23 cellular contexts compared by ENCODE assay signal in genomic region chr2:168639024-168639423, GRCh38.
DNase-seq lines count a peak whose midpoint lies in the region; ATAC-seq and TF ChIP-seq lines count a peak whose summit lies in the region.
"Had no signal": no experiment of that assay in that cellular context is flagged by ENCODE, and none has a peak within 500 bp of the region (broad histone marks: within the 10 kb centered on the region; RNA-seq: fewer than 3 reads in every experiment).

No MANE protein-coding gene starts in this region.

- no peaks in the 10 kb centered on the region for H3K27me3 Mint-ChIP-seq in MCF 10A (ENCODE audit: insufficient read depth, unreplicated experiment)
- H3K27me3 Mint-ChIP-seq: activated naive CD8-positive, alpha-beta T cell; naive B cell; T-helper 17 cell had no signal

- H3K4me1 ChIP-seq in mammary epithelial cell (ENCODE audit: insufficient read depth, low read length) (no peaks in the 10 kb centered on the region), muscle layer of duodenum (ENCODE audit: control insufficient read depth in 1 of 2, insufficient read depth in 2 of 2, low read length in 2 of 2) (peaks cover 17 to 23% of the 10 kb centered on the region in 2 donors), tibial artery (peaks cover 0 to 57% (median 21%) of the 10 kb centered on the region in 4 donors), body of pancreas (no peaks in the 10 kb centered on the region)
- H3K4me1 ChIP-seq: A549, breast epithelium, SJCRH30 had no signal

- H3K79me2 ChIP-seq in mammary epithelial cell (ENCODE audit: insufficient read depth, low read length) = peaks cover 64% of the 10 kb centered on the region

- 79% methylated on average over 2 of the region's 2 CpGs for WGBS in mammary epithelial cell (ENCODE audit: low coverage, missing lambda C conversion rate)
- WGBS in body of pancreas, 2 donors = 74 to 85% methylated on average over 2 of the region's 2 CpGs

- H3K4me3 Mint-ChIP-seq in MCF 10A (ENCODE audit: unreplicated experiment) = no peak overlapping the region
- H3K4me3 Mint-ChIP-seq: activated CD8-positive, alpha-beta T cell treated with anti-CD3 and anti-CD28 coated beads, Interleukin-2, amount 10 ng/mL, durations not matched to agents 7 days and 5 days; activated naive CD8-positive, alpha-beta T cell; naive B cell; T-helper 17 cell had no signal

- H2AFZ ChIP-seq in mammary epithelial cell (ENCODE audit: low read depth, low read length) = no peak overlapping the region
- H2AFZ ChIP-seq: parathyroid adenoma had no signal

- ATAC-seq in esophagus mucosa = peak; percentile 70
- ATAC-seq in body of pancreas = no peak
- ATAC-seq in GM21529 (IDR thresholded peaks at IDR 0.05; ENCODE audit: unreplicated experiment) = no peak
- ATAC-seq: A549; activated CD8-positive, alpha-beta T cell treated with anti-CD3 and anti-CD28 coated beads, Interleukin-2, amount 10 ng/mL, durations not matched to agents 7 days and 5 days; PC-3; T-helper 17 cell had no signal

- peaks cover 4% of the 10 kb centered on the region for H3K36me3 Mint-ChIP-seq in MCF 10A (ENCODE audit: insufficient read depth, unreplicated experiment)
- H3K36me3 Mint-ChIP-seq: naive B cell had no signal

- H3K27ac ChIP-seq in mammary epithelial cell (ENCODE audit: insufficient read depth, low read depth, low read length) (no peak overlapping the region), muscle layer of duodenum (ENCODE audit: low read length) (peak overlapping the region; percentile 75), tibial artery (peak overlapping the region; percentile 30 to 50), body of pancreas (no peak overlapping the region)
- H3K27ac ChIP-seq: A549; BLaER1 treated with 17β-estradiol and CSF1 and Interleukin-3, amounts not matched to agents 10 nM and 100 nM; breast epithelium; left lung; parathyroid adenoma; SJCRH30 had no signal

- in situ Hi-C loops in mammary epithelial cell (cut with MboI; ENCODE audit: low sequenced_read_pairs in 2 of 2) = no loop called here

- H3K4me3 ChIP-seq in mammary epithelial cell (replicated peaks in 1 of 3; ENCODE audit: insufficient read depth in 1 of 3, low read depth in 2 of 3, low read length in 3 of 3) (no peak overlapping the region), muscle layer of duodenum (ENCODE audit: low read depth in 1 of 2, low read length in 2 of 2) (no peak overlapping the region), tibial artery (no peak overlapping the region), body of pancreas (no peak overlapping the region)
- H3K4me3 ChIP-seq: A549; BLaER1 treated with 17β-estradiol and CSF1 and Interleukin-3, amounts not matched to agents 10 nM and 100 nM; breast epithelium; left lung; SJCRH30 had no signal

- no peak overlapping the region for H3K27ac Mint-ChIP-seq in MCF 10A (ENCODE audit: low read depth, unreplicated experiment)
- H3K27ac Mint-ChIP-seq: activated CD8-positive, alpha-beta T cell treated with anti-CD3 and anti-CD28 coated beads, Interleukin-2, amount 10 ng/mL, durations not matched to agents 7 days and 5 days; activated naive CD8-positive, alpha-beta T cell; T-helper 17 cell had no signal

- CTCF ChIA-PET in mammary epithelial cell (lab: Charles Lee; ENCODE audit: low non-redundant PET) (interaction anchor here (0.7 kb wide), 1 partner anchor 16 kb away, joined by 3 read pairs; no protein-coding TSS in a partner anchor), MCF 10A (lab: Yijun Ruan, JAX) (no interaction called here)

- H3K9me3 Mint-ChIP-seq in MCF 10A (ENCODE audit: unreplicated experiment) = no peaks in the 10 kb centered on the region

- BruUV-seq in mammary epithelial cell (replicated peaks; lab: Mats Ljungman, UMichigan) = no TSS peak
- BruUV-seq in MCF 10A (replicated peaks; lab: Mats Ljungman, UMichigan) = no TSS peak

- TF ChIP-seq CTCF in mammary epithelial cell (conservative IDR thresholded peaks at IDR 0.05 in 1 of 2, IDR thresholded peaks at IDR 0.05 in 1 of 2; ENCODE audit: extremely low read depth in 1 of 2, insufficient read depth in 1 of 2, low read depth in 1 of 2, low read length in 2 of 2) (no peak), MCF 10A (IDR thresholded peaks at IDR 0.05; ENCODE audit: unreplicated experiment) (no peak), tibial artery (IDR thresholded peaks at IDR 0.05) (no peak), body of pancreas (IDR thresholded peaks at IDR 0.05) (no peak)

- no peaks in the 10 kb centered on the region for H3K9me3 ChIP-seq in mammary epithelial cell (replicated peaks; ENCODE audit: insufficient read depth, low read length)
- H3K9me3 ChIP-seq in muscle layer of duodenum (ENCODE audit: control insufficient read depth in 1 of 2, low read length in 2 of 2) = no peaks in the 10 kb centered on the region
- H3K9me3 ChIP-seq in tibial artery = no peaks in the 10 kb centered on the region
- H3K9me3 ChIP-seq in body of pancreas = no peaks in the 10 kb centered on the region
- H3K9me3 ChIP-seq: A549, breast epithelium, left lung, SJCRH30 had no signal

- intact Hi-C loops in mammary epithelial cell (cut with micrococcal nuclease) = no loop called here
- intact Hi-C loops in MCF 10A (cut with micrococcal nuclease) = no loop called here
- intact Hi-C loops in tibial artery (cut with DNase I; ENCODE audit: low total_unique reads) = no loop called here
- intact Hi-C loops in body of pancreas (cut with DNase I) = no loop called here

- POLR2A ChIA-PET in MCF 10A (lab: Yijun Ruan, JAX) = interaction anchor here (0.9 to 1.0 kb wide), 2 partner anchors 10 to 13 kb away, joined by 3 read pairs; no protein-coding TSS in a partner anchor

- dilution Hi-C loops in mammary epithelial cell (cut with HindIII; ENCODE audit: low sequenced_read_pairs) = no loop called here

- peak; percentile 5 for DNase-seq in mammary epithelial cell
- DNase-seq in MCF 10A (ENCODE audit: unreplicated experiment) = no peak
- no peak for DNase-seq in tibial artery
- DNase-seq in body of pancreas = no peak
- no peak for DNase-seq in ecto neural progenitor cell (ENCODE audit: low spot score)
- DNase-seq: activated CD8-positive, alpha-beta T cell treated with anti-CD3 and anti-CD28 coated beads, Interleukin-2, amount 10 ng/mL, durations not matched to agents 7 days and 5 days; activated T-cell treated with anti-CD3 and anti-CD28 coated beads, Interleukin-2, amount 50 U/mL, for 48 hours; naive B cell; NCI-H1092; NCI-H2081; PC-3; SJCRH30; stimulated activated CD8-positive, alpha-beta memory T cell treated with anti-CD3 and anti-CD28 coated beads, Interleukin-4, amount 100 ng/mL, for 48 hours; T-helper 17 cell had no signal

- peaks cover 13% of the 10 kb centered on the region for H3K4me1 Mint-ChIP-seq in MCF 10A (ENCODE audit: insufficient read depth, unreplicated experiment)

- H3K27me3 ChIP-seq in mammary epithelial cell (ENCODE audit: insufficient read depth, low read length) (no peaks in the 10 kb centered on the region), muscle layer of duodenum (ENCODE audit: low read depth, low read length) (no peaks in the 10 kb centered on the region), tibial artery (no peaks in the 10 kb centered on the region), body of pancreas (no peaks in the 10 kb centered on the region)
- H3K27me3 ChIP-seq: BLaER1 treated with 17β-estradiol and CSF1 and Interleukin-3, amounts not matched to agents 10 nM and 100 nM; breast epithelium; left lung; SJCRH30 had no signal

- H3K4me2 ChIP-seq in mammary epithelial cell (ENCODE audit: insufficient read depth, low read depth, low read length) = no peak overlapping the region
- H3K4me2 ChIP-seq: A549 had no signal

- TF ChIP-seq POLR2A in body of pancreas (IDR thresholded peaks at IDR 0.05) = no peak

- H4K20me1 ChIP-seq in mammary epithelial cell (ENCODE audit: insufficient read depth, low read length) = no peaks in the 10 kb centered on the region

- no peak overlapping the region for H3K9ac ChIP-seq in mammary epithelial cell (ENCODE audit: insufficient read depth, low read length)
- H3K9ac ChIP-seq: BLaER1 treated with 17β-estradiol and CSF1 and Interleukin-3, amounts not matched to agents 10 nM and 100 nM; parathyroid adenoma had no signal

- H3K36me3 ChIP-seq in mammary epithelial cell (ENCODE audit: insufficient read depth, low read length) (no peaks in the 10 kb centered on the region), muscle layer of duodenum (ENCODE audit: control insufficient read depth in 1 of 2, insufficient read depth in 2 of 2, low read length in 2 of 2) (no peaks in the 10 kb centered on the region), tibial artery (no peaks in the 10 kb centered on the region), body of pancreas (replicated peaks in 1 of 2; ENCODE audit: insufficient read depth in 1 of 2, low read depth in 2 of 2) (no peaks in the 10 kb centered on the region)
- H3K36me3 ChIP-seq: breast epithelium, left lung, SJCRH30 had no signal

Comparison
In these comparisons a context has a peak if more than half of its experiments do, and no peak if none do; other contexts are left out.
1. H3K27ac ChIP-seq: peak in muscle layer of duodenum (single experiment) and tibial artery (2 of 2); none in mammary epithelial cell (single experiment) and body of pancreas (0 of 4).